22 cellular contexts compared by ENCODE assay signal in genomic region chr9:135281661-135282000, GRCh38.
DNase-seq lines count a peak whose midpoint lies in the region; ATAC-seq, FAIRE-seq and TF ChIP-seq lines count a peak whose summit lies in the region.
"Had no signal": no experiment of that assay in that cellular context is flagged by ENCODE, and none has a peak within 500 bp of the region (broad histone marks: within the 10 kb centered on the region; RNA-seq: fewer than 3 reads in every experiment).

No MANE protein-coding gene starts in this region.

- no peaks in the 10 kb centered on the region for H3K36me3 ChIP-seq in astrocyte (ENCODE audit: insufficient read depth, low read length)
- H3K36me3 ChIP-seq in naive thymus-derived CD4-positive, alpha-beta T cell (ENCODE audit: control insufficient read depth in 2 of 3, insufficient read depth in 3 of 3, low read length in 3 of 3) = no peaks in the 10 kb centered on the region

- no peaks in the 10 kb centered on the region for H3K9me3 ChIP-seq in astrocyte (ENCODE audit: insufficient read depth, low read depth, low read length)
- H3K9me3 ChIP-seq in naive thymus-derived CD4-positive, alpha-beta T cell (ENCODE audit: control insufficient read depth in 2 of 3, low read length in 3 of 3) = no peaks in the 10 kb centered on the region

- H3K36me3 Mint-ChIP-seq in astrocyte (ENCODE audit: low read depth, unreplicated experiment) = no peaks in the 10 kb centered on the region
- H3K36me3 Mint-ChIP-seq in naive thymus-derived CD4-positive, alpha-beta T cell = peaks cover 0 to 3% (median 0%) of the 10 kb centered on the region in 5 donors
- H3K36me3 Mint-ChIP-seq: activated CD4-positive, alpha-beta memory T cell treated with anti-CD3 and anti-CD28 coated beads for 36 hours; CD14-positive monocyte; mesothelial cell of epicardium; natural killer cell had no signal

- H3K4me1 Mint-ChIP-seq in astrocyte (ENCODE audit: low read depth, unreplicated experiment) = no peaks in the 10 kb centered on the region
- peaks cover 0 to 3% (median 0%) of the 10 kb centered on the region in 7 donors for H3K4me1 Mint-ChIP-seq in naive thymus-derived CD4-positive, alpha-beta T cell
- H3K4me1 Mint-ChIP-seq: CD14-positive monocyte; central memory CD8-positive, alpha-beta T cell; mesothelial cell of epicardium; natural killer cell had no signal

- H3K4me3 ChIP-seq in astrocyte (ENCODE audit: insufficient read depth, low read depth, low read length) = no peak overlapping the region
- H3K4me3 ChIP-seq in naive thymus-derived CD4-positive, alpha-beta T cell (ENCODE audit: low read length) = no peak overlapping the region

- intact Hi-C loops in naive thymus-derived CD4-positive, alpha-beta T cell (cut with micrococcal nuclease) = no loop called here

- TF ChIP-seq CTCF in astrocyte (IDR thresholded peaks at IDR 0.05; ENCODE audit: insufficient read depth, low read depth, low read length) = no peak

- CTCF ChIA-PET in naive thymus-derived CD4-positive, alpha-beta T cell (lab: Charles Lee) = no interaction called here

- ATAC-seq in naive thymus-derived CD4-positive, alpha-beta T cell = no peak
- ATAC-seq in HG03175 (IDR thresholded peaks at IDR 0.05; ENCODE audit: unreplicated experiment) (no peak), HG02623 (IDR thresholded peaks at IDR 0.05; ENCODE audit: unreplicated experiment) (no peak)
- ATAC-seq: natural killer cell had no signal

- DNase-seq in SKM-1 treated with dmso at 0.1 percent for 144 hours (lab: John Stamatoyannopoulos, UW; ENCODE audit: unreplicated experiment) (peak; percentile 12), SKM-1 (lab: John Stamatoyannopoulos, UW; ENCODE audit: unreplicated experiment) (no peak), NCI-H2196 treated with DMSO at 0.1 percent for 48 hours (lab: John Stamatoyannopoulos, UW; ENCODE audit: unreplicated experiment) (peak; percentile 88), astrocyte (ENCODE audit: low read depth) (no peak), retina (peak; percentile 3)
- DNase-seq in naive thymus-derived CD4-positive, alpha-beta T cell = no peak
- DNase-seq: activated CD4-positive, CD25-positive, alpha-beta regulatory T cell; aorta; HFFc6; MV-4-11; natural killer cell; SW 1271 had no signal

- no peaks in the 10 kb centered on the region for H3K9me3 Mint-ChIP-seq in astrocyte (ENCODE audit: unreplicated experiment)
- peaks cover 0 to 11% (median 0%) of the 10 kb centered on the region in 11 donors for H3K9me3 Mint-ChIP-seq in naive thymus-derived CD4-positive, alpha-beta T cell
- H3K9me3 Mint-ChIP-seq: activated naive CD4-positive, alpha-beta T cell treated with anti-CD3 and anti-CD28 coated beads, Interleukin-2, amount 50 U/mL, for 72 hours; central memory CD8-positive, alpha-beta T cell; mesothelial cell of epicardium; natural killer cell; stimulated activated naive CD8-positive, alpha-beta T cell treated with anti-CD3 and anti-CD28 coated beads, Interleukin-15, Interleukin-2, amounts not matched to agents 100 ng/mL and 50 ng/mL, for 24 hours had no signal

- H3K79me2 ChIP-seq in astrocyte (ENCODE audit: insufficient read depth, low read length) = no peaks in the 10 kb centered on the region

- H4K20me1 ChIP-seq in astrocyte (ENCODE audit: insufficient read depth, low read length) = no peaks in the 10 kb centered on the region

- POLR2A ChIA-PET in naive thymus-derived CD4-positive, alpha-beta T cell (lab: Charles Lee) = no interaction called here

- peak overlapping the region; percentile 26 for H3K27ac Mint-ChIP-seq in astrocyte (ENCODE audit: unreplicated experiment)
- no peak overlapping the region for H3K27ac Mint-ChIP-seq in naive thymus-derived CD4-positive, alpha-beta T cell
- H3K27ac Mint-ChIP-seq: activated CD4-positive, alpha-beta memory T cell treated with anti-CD3 and anti-CD28 coated beads for 36 hours; activated T-helper 2 cell treated with anti-CD3 and anti-CD28 coated beads, Interferon-gamma antibody, Interleukin-2, Interleukin-4, amounts not matched to agents 10 μg/mL and 5 μg/mL and 100 μg/mL, durations not matched to agents 14 hours and 24 hours and 36 hours; HFFc6; mesothelial cell of epicardium; natural killer cell; stimulated activated naive CD8-positive, alpha-beta T cell treated with anti-CD3 and anti-CD28 coated beads, Interleukin-15, Interleukin-2, amounts not matched to agents 100 ng/mL and 50 ng/mL, for 24 hours had no signal

- H3K9ac ChIP-seq in astrocyte (ENCODE audit: low read length) = no peak overlapping the region

- no peak for FAIRE-seq in astrocyte (lab: Jason Lieb, UNC)

- no peak overlapping the region for H3K4me3 Mint-ChIP-seq in astrocyte (ENCODE audit: unreplicated experiment)
- H3K4me3 Mint-ChIP-seq in naive thymus-derived CD4-positive, alpha-beta T cell = no peak overlapping the region
- H3K4me3 Mint-ChIP-seq: activated CD4-positive, alpha-beta memory T cell treated with anti-CD3 and anti-CD28 coated beads for 36 hours; CD14-positive monocyte; central memory CD8-positive, alpha-beta T cell; HFFc6; mesothelial cell of epicardium; natural killer cell; stimulated activated naive CD8-positive, alpha-beta T cell treated with anti-CD3 and anti-CD28 coated beads, Interleukin-15, Interleukin-2, amounts not matched to agents 100 ng/mL and 50 ng/mL, for 24 hours had no signal

- H3K4me1 ChIP-seq in astrocyte (ENCODE audit: insufficient read depth, low read length) = no peaks in the 10 kb centered on the region
- no peaks in the 10 kb centered on the region for H3K4me1 ChIP-seq in naive thymus-derived CD4-positive, alpha-beta T cell (ENCODE audit: control insufficient read depth in 2 of 2, insufficient read depth in 2 of 2, low read length in 2 of 2)

- H3K27me3 Mint-ChIP-seq in astrocyte (ENCODE audit: low read depth, unreplicated experiment) = peaks cover 52% of the 10 kb centered on the region
- peaks cover 0 to 23% (median 0%) of the 10 kb centered on the region in 5 donors for H3K27me3 Mint-ChIP-seq in naive thymus-derived CD4-positive, alpha-beta T cell
- H3K27me3 Mint-ChIP-seq: stimulated activated naive CD8-positive, alpha-beta T cell treated with anti-CD3 and anti-CD28 coated beads, Interleukin-15, Interleukin-2, amounts not matched to agents 100 ng/mL and 50 ng/mL, for 24 hours had no signal

- H3K27ac ChIP-seq in astrocyte (ENCODE audit: low read depth, low read length) = no peak overlapping the region
- no peak overlapping the region for H3K27ac ChIP-seq in naive thymus-derived CD4-positive, alpha-beta T cell (ENCODE audit: low read depth, low read length)

- no peak overlapping the region for H2AFZ ChIP-seq in astrocyte (ENCODE audit: low read depth, low read length)

- H3K27me3 ChIP-seq in astrocyte (ENCODE audit: insufficient read depth, low read length) = no peaks in the 10 kb centered on the region
- no peaks in the 10 kb centered on the region for H3K27me3 ChIP-seq in naive thymus-derived CD4-positive, alpha-beta T cell (ENCODE audit: control insufficient read depth in 2 of 2, insufficient read depth in 2 of 2, low read length in 2 of 2)
- H3K27me3 ChIP-seq: dorsolateral prefrontal cortex had no signal

- H3K4me2 ChIP-seq in astrocyte (ENCODE audit: low read length) = no peak overlapping the region

Comparison
In these comparisons a context has a peak if more than half of its experiments do, and no peak if none do; other contexts are left out.
1. DNase-seq: peak in SKM-1 treated with dmso at 0.1 percent for 144 hours (single experiment), NCI-H2196 treated with DMSO at 0.1 percent for 48 hours (single experiment) and retina (single experiment); none in SKM-1 (single experiment), astrocyte (single experiment) and naive thymus-derived CD4-positive, alpha-beta T cell (0 of 9).